12 cellular contexts compared by ENCODE assay signal in the genomic region with DNA sequence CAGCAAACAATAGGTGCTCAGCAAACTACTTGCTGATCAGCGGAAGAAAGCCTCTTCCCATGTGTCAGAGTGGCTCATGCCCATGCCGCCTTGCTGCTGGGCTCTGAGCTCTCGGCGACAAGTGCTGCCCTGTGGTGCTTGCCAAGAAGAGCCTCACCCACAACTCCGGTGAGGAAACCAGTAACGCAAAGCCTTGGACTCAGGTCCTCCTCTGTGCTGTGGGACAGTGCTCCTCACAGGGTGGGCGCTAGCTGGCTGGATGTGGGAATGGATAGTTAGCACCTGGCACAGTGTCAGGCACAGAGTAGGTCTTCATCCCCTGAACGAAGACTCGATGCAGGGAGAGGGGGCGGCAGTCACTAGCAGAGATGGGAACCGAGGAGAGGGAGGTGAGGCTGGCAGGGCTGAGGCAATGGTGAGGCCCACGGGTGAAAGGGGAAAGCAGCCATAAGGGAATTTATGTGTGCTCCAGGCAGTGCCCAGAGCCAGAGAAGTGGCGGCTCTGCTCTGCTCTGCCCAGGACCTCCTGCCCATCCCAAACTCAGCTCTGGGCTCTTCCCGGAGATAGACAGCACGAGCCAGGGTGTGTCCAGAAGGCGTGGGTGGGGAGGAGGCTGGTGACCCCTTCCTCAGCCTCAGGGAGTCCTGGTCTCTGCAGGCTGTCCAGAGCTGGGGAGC. TPM values are rescaled to one million over a fixed set of nuclear protein-coding genes. Genes with fewer than 3 reads are reported as not detected.
DNase-seq lines count a peak whose midpoint lies in the region; ATAC-seq and TF ChIP-seq lines count a peak whose summit lies in the region.
"Had no signal": no experiment of that assay in that cellular context is flagged by ENCODE, and none has a peak within 500 bp of the region (broad histone marks: within the 10 kb centered on the region; RNA-seq: fewer than 3 reads in every experiment).

No MANE protein-coding gene starts in this region.

- H3K9me3 Mint-ChIP-seq in activated CD4-positive, alpha-beta T cell treated with anti-CD3 and anti-CD28 coated beads for 36 hours (ENCODE audit: low read depth) = no peaks in the 10 kb centered on the region
- H3K9me3 Mint-ChIP-seq in activated CD4-positive, alpha-beta memory T cell treated with anti-CD3 and anti-CD28 coated beads for 36 hours = no peaks in the 10 kb centered on the region
- H3K9me3 Mint-ChIP-seq in glutamatergic neuron (ENCODE audit: unreplicated experiment) = peaks cover 31% of the 10 kb centered on the region
- no peaks in the 10 kb centered on the region for H3K9me3 Mint-ChIP-seq in stimulated activated effector memory CD8-positive, alpha-beta T cell treated with anti-CD3 and anti-CD28 coated beads, Interleukin-12 subunit alpha, Interleukin-12 subunit beta, amount 100 ng/mL, for 72 hours
- H3K9me3 Mint-ChIP-seq: GM23338, nephron had no signal

- intact Hi-C loops in activated CD4-positive, alpha-beta T cell treated with anti-CD3 and anti-CD28 coated beads for 36 hours (cut with DNase I, micrococcal nuclease) = loop anchor here (1.0 to 10.0 kb wide), 3 partner anchors 49 to 1417 kb away; no protein-coding TSS in a partner anchor
- intact Hi-C loops in activated CD4-positive, alpha-beta memory T cell treated with anti-CD3 and anti-CD28 coated beads for 36 hours (cut with micrococcal nuclease) = loop anchor here (10.0 kb wide), 2 partner anchors 353 to 1417 kb away; partner anchors contain the start of gene RAF1

- DNase-seq in activated CD4-positive, alpha-beta T cell treated with anti-CD3 and anti-CD28 coated beads for 36 hours = no peak
- no peak for DNase-seq in activated CD4-positive, alpha-beta T cell treated with anti-CD3 and anti-CD28 coated beads for 1 hour
- DNase-seq in activated CD4-positive, alpha-beta memory T cell treated with anti-CD3 and anti-CD28 coated beads for 36 hours = no peak
- DNase-seq in glutamatergic neuron (no peak), NCI-H1436 treated with DMSO at 0.1 percent for 48 hours (lab: John Stamatoyannopoulos, UW) (no peak)
- DNase-seq in stimulated activated effector memory CD8-positive, alpha-beta T cell treated with anti-CD3 and anti-CD28 coated beads, Interleukin-12 subunit alpha, Interleukin-12 subunit beta, amount 100 ng/mL, for 72 hours (ENCODE audit: low spot score in 2 of 2) = no peak
- DNase-seq: activated gamma-delta T cell had no signal

- POLR2A ChIA-PET in activated CD4-positive, alpha-beta T cell treated with anti-CD3 and anti-CD28 coated beads for 36 hours (lab: Charles Lee) = no interaction called here
- POLR2A ChIA-PET in activated CD4-positive, alpha-beta memory T cell treated with anti-CD3 and anti-CD28 coated beads for 36 hours (lab: Charles Lee) = no interaction called here

- H3K27ac Mint-ChIP-seq in activated CD4-positive, alpha-beta T cell treated with anti-CD3 and anti-CD28 coated beads for 36 hours = peak overlapping the region; percentile 98
- peak overlapping the region; percentile 93 for H3K27ac Mint-ChIP-seq in activated CD4-positive, alpha-beta memory T cell treated with anti-CD3 and anti-CD28 coated beads for 36 hours
- H3K27ac Mint-ChIP-seq in glutamatergic neuron (ENCODE audit: unreplicated experiment) = peak overlapping the region; percentile 99
- peak overlapping the region; percentile 98 for H3K27ac Mint-ChIP-seq in stimulated activated effector memory CD8-positive, alpha-beta T cell treated with anti-CD3 and anti-CD28 coated beads, Interleukin-12 subunit alpha, Interleukin-12 subunit beta, amount 100 ng/mL, for 72 hours
- H3K27ac Mint-ChIP-seq: GM23338 had no signal

- TF ChIP-seq CTCF in glutamatergic neuron (IDR thresholded peaks at IDR 0.05; ENCODE audit: partially characterized antibody, unreplicated experiment) = no peak

- H3K27me3 Mint-ChIP-seq in activated CD4-positive, alpha-beta T cell treated with anti-CD3 and anti-CD28 coated beads for 36 hours = no peaks in the 10 kb centered on the region
- H3K27me3 Mint-ChIP-seq in activated CD4-positive, alpha-beta memory T cell treated with anti-CD3 and anti-CD28 coated beads for 36 hours = no peaks in the 10 kb centered on the region
- H3K27me3 Mint-ChIP-seq in glutamatergic neuron (ENCODE audit: unreplicated experiment) = peaks cover 34% of the 10 kb centered on the region

- peaks cover 7% of the 10 kb centered on the region for H3K36me3 Mint-ChIP-seq in activated CD4-positive, alpha-beta T cell treated with anti-CD3 and anti-CD28 coated beads for 36 hours (ENCODE audit: low read depth)
- peaks cover 5% of the 10 kb centered on the region for H3K36me3 Mint-ChIP-seq in activated CD4-positive, alpha-beta memory T cell treated with anti-CD3 and anti-CD28 coated beads for 36 hours
- H3K36me3 Mint-ChIP-seq in glutamatergic neuron (ENCODE audit: unreplicated experiment) = no peaks in the 10 kb centered on the region
- peaks cover 20% of the 10 kb centered on the region for H3K36me3 Mint-ChIP-seq in stimulated activated effector memory CD8-positive, alpha-beta T cell treated with anti-CD3 and anti-CD28 coated beads, Interleukin-12 subunit alpha, Interleukin-12 subunit beta, amount 100 ng/mL, for 72 hours

- no peak for ATAC-seq in activated CD4-positive, alpha-beta T cell treated with anti-CD3 and anti-CD28 coated beads for 36 hours
- no peak for ATAC-seq in stimulated activated effector memory CD8-positive, alpha-beta T cell treated with anti-CD3 and anti-CD28 coated beads, Interleukin-12 subunit alpha, Interleukin-12 subunit beta, amount 100 ng/mL, for 72 hours
- ATAC-seq in GM18517 (IDR thresholded peaks at IDR 0.05; ENCODE audit: unreplicated experiment) = no peak
- ATAC-seq in GM21526 (IDR thresholded peaks at IDR 0.05; ENCODE audit: low FRiP score, unreplicated experiment) = no peak
- ATAC-seq: A549 had no signal

- CTCF ChIA-PET in activated CD4-positive, alpha-beta T cell treated with anti-CD3 and anti-CD28 coated beads for 36 hours (lab: Charles Lee) = interaction anchor here (0.6 kb wide), 1 partner anchor 189 kb away, joined by 4 read pairs; no protein-coding TSS in a partner anchor
- CTCF ChIA-PET in activated CD4-positive, alpha-beta memory T cell treated with anti-CD3 and anti-CD28 coated beads for 36 hours (lab: Charles Lee) = interaction anchor here (1.1 to 2.7 kb wide), 3 partner anchors 13 to 34 kb away, joined by 3 to 12 read pairs (median 5); no protein-coding TSS in a partner anchor

- no peak overlapping the region for H3K4me3 Mint-ChIP-seq in activated CD4-positive, alpha-beta T cell treated with anti-CD3 and anti-CD28 coated beads for 36 hours
- no peak overlapping the region for H3K4me3 Mint-ChIP-seq in activated CD4-positive, alpha-beta memory T cell treated with anti-CD3 and anti-CD28 coated beads for 36 hours
- H3K4me3 Mint-ChIP-seq in glutamatergic neuron (ENCODE audit: unreplicated experiment) = peak overlapping the region; percentile 97
- H3K4me3 Mint-ChIP-seq in stimulated activated effector memory CD8-positive, alpha-beta T cell treated with anti-CD3 and anti-CD28 coated beads, Interleukin-12 subunit alpha, Interleukin-12 subunit beta, amount 100 ng/mL, for 72 hours = peak overlapping the region; percentile 81
- H3K4me3 Mint-ChIP-seq: nephron had no signal

- peaks cover 38% of the 10 kb centered on the region for H3K4me1 Mint-ChIP-seq in activated CD4-positive, alpha-beta T cell treated with anti-CD3 and anti-CD28 coated beads for 36 hours
- peaks cover 28% of the 10 kb centered on the region for H3K4me1 Mint-ChIP-seq in activated CD4-positive, alpha-beta memory T cell treated with anti-CD3 and anti-CD28 coated beads for 36 hours (ENCODE audit: low read depth)
- peaks cover 45% of the 10 kb centered on the region for H3K4me1 Mint-ChIP-seq in glutamatergic neuron (ENCODE audit: low read depth, unreplicated experiment)
- peaks cover 53% of the 10 kb centered on the region for H3K4me1 Mint-ChIP-seq in stimulated activated effector memory CD8-positive, alpha-beta T cell treated with anti-CD3 and anti-CD28 coated beads, Interleukin-12 subunit alpha, Interleukin-12 subunit beta, amount 100 ng/mL, for 72 hours

RNA-seq across cellular contexts. Expression of gene IQSEC1, which starts 55.7 kb away (rescaled TPM):
- 10 to 100 TPM; 36.8 to 40.4 TPM for total RNA-seq in activated CD4-positive, alpha-beta T cell treated with anti-CD3 and anti-CD28 coated beads for 36 hours
- total RNA-seq in activated CD4-positive, alpha-beta memory T cell treated with anti-CD3 and anti-CD28 coated beads for 36 hours = 10 to 100 TPM; 42.5 to 43.8 TPM
- 211 TPM for total RNA-seq in glutamatergic neuron (ENCODE audit: unreplicated experiment)

Comparison
In these comparisons a context has a peak if more than half of its experiments do, and no peak if none do; other contexts are left out.
1. H3K4me3 Mint-ChIP-seq: peak in glutamatergic neuron (single experiment) and stimulated activated effector memory CD8-positive, alpha-beta T cell treated with anti-CD3 and anti-CD28 coated beads, Interleukin-12 subunit alpha, Interleukin-12 subunit beta, amount 100 ng/mL, for 72 hours (single experiment); none in activated CD4-positive, alpha-beta T cell treated with anti-CD3 and anti-CD28 coated beads for 36 hours (single experiment) and activated CD4-positive, alpha-beta memory T cell treated with anti-CD3 and anti-CD28 coated beads for 36 hours (single experiment).
2. Peak in every context shown above with its lines, with median percentiles within 50 percentile points of each other: H3K27ac Mint-ChIP-seq.